ENCODE assay signal across 8 cellular contexts in the genomic region with DNA sequence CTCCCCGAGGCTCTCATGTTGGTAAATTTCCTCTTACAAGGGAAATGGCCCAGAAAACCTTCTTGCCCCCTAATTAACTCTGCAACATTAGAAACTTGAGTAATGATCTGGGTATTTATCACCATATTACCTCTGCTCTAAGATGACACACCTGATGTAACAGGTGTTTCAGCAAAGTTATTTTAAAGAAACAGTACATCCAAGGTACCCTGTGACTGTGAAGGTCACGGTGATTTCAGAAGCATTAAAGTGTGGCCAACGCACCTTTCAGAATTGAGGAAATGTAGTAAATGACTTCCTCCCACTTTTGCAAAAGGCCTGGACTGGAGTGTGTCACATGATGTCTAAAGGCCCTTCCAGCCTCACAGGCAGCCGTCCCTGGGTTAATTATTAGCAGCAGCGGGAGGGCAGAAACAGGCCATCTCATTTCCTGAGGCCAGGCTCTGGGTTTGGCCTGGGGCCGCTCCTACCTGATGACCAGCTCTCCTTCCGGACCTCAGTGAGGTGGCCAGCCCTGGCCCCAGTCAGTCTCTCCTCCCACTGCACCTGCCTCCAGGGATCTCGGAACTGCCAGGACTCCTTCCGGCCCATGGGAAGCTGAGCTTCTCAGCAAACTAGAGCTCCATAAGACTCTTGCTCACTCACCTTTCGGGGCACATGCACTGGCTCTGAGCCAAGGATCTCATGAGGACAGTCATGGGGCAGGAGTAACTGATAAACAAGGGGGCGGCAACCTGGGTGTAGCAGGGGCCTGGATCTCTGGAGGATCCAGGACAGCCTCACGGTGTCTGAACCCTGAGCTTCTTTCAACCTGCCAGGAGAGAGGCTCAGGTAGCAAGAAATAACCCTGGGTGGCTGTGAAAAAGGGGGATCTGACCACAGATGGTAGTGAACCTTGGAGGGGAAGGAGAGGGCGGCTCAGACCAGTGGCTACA. TPM values are rescaled to one million over a fixed set of nuclear protein-coding genes. Genes with fewer than 3 reads are reported as not detected.
A peak's percentile ranks its signal among the peaks of the same experiment; 100 is the strongest.
DNase-seq lines count a peak whose midpoint lies in the region; ATAC-seq and FAIRE-seq lines count a peak whose summit lies in the region.

No MANE protein-coding gene starts in this region.

- no peaks in the 10 kb centered on the region for H3K27me3 ChIP-seq in CD4-positive, alpha-beta memory T cell (ENCODE audit: insufficient read depth, low read length)

- CTCF ChIA-PET in CD4-positive, alpha-beta memory T cell (lab: Charles Lee; ENCODE audit: partially characterized antibody): interaction anchor here (1.1 kb wide), 1 partner anchor 11 kb away, joined by 3 read pairs; no protein-coding TSS in a partner anchor

- H3K36me3 ChIP-seq in CD4-positive, alpha-beta memory T cell (ENCODE audit: insufficient read depth, low read length): no peaks in the 10 kb centered on the region

- no peaks in the 10 kb centered on the region for H3K4me1 ChIP-seq in CD4-positive, alpha-beta memory T cell (ENCODE audit: insufficient read depth, low read length)

- no peak overlapping the region for H3K27ac ChIP-seq in CD4-positive, alpha-beta memory T cell (ENCODE audit: low read depth, low read length)

- no peaks in the 10 kb centered on the region for H3K4me1 Mint-ChIP-seq in CD4-positive, alpha-beta memory T cell
- H3K4me1 Mint-ChIP-seq in effector memory CD8-positive, alpha-beta T cell (ENCODE audit: low read depth in 2 of 2): no peaks in the 10 kb centered on the region

- H3K27me3 Mint-ChIP-seq in CD4-positive, alpha-beta memory T cell: peaks cover 4 to 17% of the 10 kb centered on the region in 2 donors
- peaks cover 13 to 19% of the 10 kb centered on the region in 2 donors for H3K27me3 Mint-ChIP-seq in effector memory CD8-positive, alpha-beta T cell

- POLR2A ChIA-PET in CD4-positive, alpha-beta memory T cell (lab: Charles Lee; ENCODE audit: partially characterized antibody): no interaction called here

- no peak overlapping the region for H3K4me3 ChIP-seq in CD4-positive, alpha-beta memory T cell (ENCODE audit: low read length in 2 of 2)

- intact Hi-C loops in CD4-positive, alpha-beta memory T cell (cut with micrococcal nuclease): no loop called here
- intact Hi-C loops in posterior vena cava (cut with DNase I): no loop called here

- H3K9me3 Mint-ChIP-seq in CD4-positive, alpha-beta memory T cell: no peaks in the 10 kb centered on the region
- no peaks in the 10 kb centered on the region for H3K9me3 Mint-ChIP-seq in effector memory CD8-positive, alpha-beta T cell

- H3K4me3 Mint-ChIP-seq in CD4-positive, alpha-beta memory T cell: no peak overlapping the region
- no peak overlapping the region for H3K4me3 Mint-ChIP-seq in effector memory CD8-positive, alpha-beta T cell

- H3K36me3 Mint-ChIP-seq in CD4-positive, alpha-beta memory T cell: no peaks in the 10 kb centered on the region
- H3K36me3 Mint-ChIP-seq in effector memory CD8-positive, alpha-beta T cell (ENCODE audit: insufficient read depth): no peaks in the 10 kb centered on the region

- FAIRE-seq in GM18507 (lab: Jason Lieb, UNC): peak; percentile 95

- H3K27ac Mint-ChIP-seq in CD4-positive, alpha-beta memory T cell: no peak overlapping the region
- no peak overlapping the region for H3K27ac Mint-ChIP-seq in effector memory CD8-positive, alpha-beta T cell

- peak; percentile 71 for DNase-seq in GM18507 (ENCODE audit: extremely low spot score, insufficient read length, low read depth)
- peak; percentile 28 for DNase-seq in NCI-H774 (lab: John Stamatoyannopoulos, UW)
- peak; percentile 92 for DNase-seq in kidney glomerular epithelial cell (lab: John Stamatoyannopoulos, UW)
- DNase-seq in CD4-positive, alpha-beta memory T cell: no peak
- DNase-seq in effector memory CD8-positive, alpha-beta T cell: no peak
- no peak for DNase-seq in posterior vena cava (ENCODE audit: low spot score)
- DNase-seq in stimulated activated CD4-positive, alpha-beta T cell treated with anti-CD3 and anti-CD28 coated beads, Interleukin-15, amount 100 ng/mL, for 24 hours: no peak

- no peaks in the 10 kb centered on the region for H3K9me3 ChIP-seq in CD4-positive, alpha-beta memory T cell (ENCODE audit: control insufficient read depth in 1 of 2, low read length in 2 of 2)

- ATAC-seq in HG02763 (IDR thresholded peaks at IDR 0.05; ENCODE audit: unreplicated experiment): peak; percentile 92
- no peak for ATAC-seq in effector memory CD8-positive, alpha-beta T cell (replicated peaks)

RNA-seq across cellular contexts. Expression of a gene that starts 20.6 kb away (rescaled TPM):
- not detected for total RNA-seq in CD4-positive, alpha-beta memory T cell
- polyA plus RNA-seq in CD4-positive, alpha-beta memory T cell: not detected
- total RNA-seq in posterior vena cava: 1 to 10 TPM; 1.7 to 2.1 TPM

Comparison
In these comparisons a context has a peak if more than half of its experiments do, and no peak if none do; other contexts are left out.
1. DNase-seq: peak in GM18507 (single experiment), NCI-H774 (single experiment) and kidney glomerular epithelial cell (single experiment); none in CD4-positive, alpha-beta memory T cell (0 of 5), effector memory CD8-positive, alpha-beta T cell (0 of 3), posterior vena cava (single experiment) and stimulated activated CD4-positive, alpha-beta T cell treated with anti-CD3 and anti-CD28 coated beads, Interleukin-15, amount 100 ng/mL, for 24 hours (single experiment).